Comparison of ENCODE assay signal across 1 cellular context in the genomic region with DNA sequence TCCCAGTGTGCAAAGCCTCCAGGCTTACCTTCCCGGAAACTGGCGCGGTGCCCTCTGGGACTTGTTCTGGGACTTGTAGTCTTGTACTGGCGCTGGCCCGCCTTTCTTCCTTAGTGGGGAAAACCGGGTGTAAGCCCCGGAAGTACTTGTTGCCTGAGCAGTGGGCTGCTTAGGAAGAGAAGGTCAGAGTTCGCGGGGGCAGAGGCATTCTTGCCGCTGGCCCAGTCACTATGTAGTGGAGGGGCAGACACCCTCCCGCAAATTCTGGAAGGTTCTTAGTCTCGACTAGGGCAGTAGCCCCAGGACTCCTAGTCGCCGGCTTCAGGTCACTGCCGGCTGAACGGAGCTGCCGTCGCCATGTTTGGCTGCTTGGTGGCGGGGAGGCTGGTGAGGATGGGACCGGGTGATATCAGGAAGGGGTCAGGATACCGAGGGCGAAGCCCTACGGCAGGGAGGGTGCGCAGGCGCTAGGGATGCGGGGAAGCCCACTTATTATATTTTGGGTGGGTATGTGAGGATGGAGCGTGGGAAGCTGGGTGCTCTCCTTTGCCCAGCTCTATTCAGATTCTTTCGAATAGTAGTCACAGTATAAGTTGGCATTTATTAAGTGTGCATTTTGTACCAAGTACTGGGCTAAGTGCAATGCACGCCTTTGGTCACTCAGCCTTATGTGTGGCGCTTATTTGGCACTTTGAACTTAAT.
TF ChIP-seq lines count a peak whose summit lies in the region.

HIKESHI (plus strand) TSS at position 149 of the 702 bp plus-strand sequence; CDS start at position 358, 209 bp downstream.

TF ChIP-seq in HEK293, 187 proteins besides CTCF, POLR2A, EP300 and RAD21 (continued from another document):
- peak; percentile 31; the same call in 1 of the 2 replicates for TF ChIP-seq ZBTB48 (tag by site-specific recombination; IDR thresholded peaks at IDR 0.05)
- TF ChIP-seq PRDM10 (tag by site-specific recombination; IDR thresholded peaks at IDR 0.05), result no peak; the same call in 1 of the 2 replicates
- peak; percentile 97 for TF ChIP-seq ZNF580 (tag by site-specific recombination; IDR thresholded peaks at IDR 0.05)
- peak; percentile 90 for TF ChIP-seq ZXDB (tag by site-specific recombination; IDR thresholded peaks at IDR 0.05)
- TF ChIP-seq ZNF548 (tag by site-specific recombination; IDR thresholded peaks at IDR 0.05), result no peak
- TF ChIP-seq ZNF791 (tag by site-specific recombination; IDR thresholded peaks at IDR 0.05), result no peak
- no peak for TF ChIP-seq ZNF175 (tag by site-specific recombination; IDR thresholded peaks at IDR 0.05)
- no peak for TF ChIP-seq ZFP3 (tag by site-specific recombination; IDR thresholded peaks at IDR 0.05; ENCODE audit: low read depth)
- TF ChIP-seq ZNF350 (tag by site-specific recombination; IDR thresholded peaks at IDR 0.05), result no peak
- no peak for TF ChIP-seq ZNF48 (tag by site-specific recombination; IDR thresholded peaks at IDR 0.05)
- no peak for TF ChIP-seq ATF2 (tag by site-specific recombination; IDR thresholded peaks at IDR 0.05; ENCODE audit: low read depth)
- TF ChIP-seq, protein P1, sequence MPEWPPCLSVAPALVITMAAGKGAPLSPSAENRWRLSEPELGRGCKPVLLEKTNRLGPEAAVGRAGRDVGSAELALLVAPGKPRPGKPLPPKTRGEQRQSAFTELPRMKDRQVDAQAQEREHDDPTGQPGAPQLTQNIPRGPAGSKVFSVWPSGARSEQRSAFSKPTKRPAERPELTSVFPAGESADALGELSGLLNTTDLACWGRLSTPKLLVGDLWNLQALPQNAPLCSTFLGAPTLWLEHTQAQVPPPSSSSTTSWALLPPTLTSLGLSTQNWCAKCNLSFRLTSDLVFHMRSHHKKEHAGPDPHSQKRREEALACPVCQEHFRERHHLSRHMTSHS (tag by site-specific recombination; IDR thresholded peaks at IDR 0.05), result no peak
- no peak for TF ChIP-seq ZFP69B (tag by site-specific recombination; IDR thresholded peaks at IDR 0.05)
- TF ChIP-seq ZNF529 (tag by site-specific recombination; IDR thresholded peaks at IDR 0.05; ENCODE audit: insufficient replicate concordance), result no peak
- no peak for TF ChIP-seq ZSCAN4 (tag by site-specific recombination; IDR thresholded peaks at IDR 0.05)
- no peak for TF ChIP-seq REPIN1 (tag by site-specific recombination; IDR thresholded peaks at IDR 0.05; ENCODE audit: low read depth)
- no peak for TF ChIP-seq ZNF571 (tag by site-specific recombination; IDR thresholded peaks at IDR 0.05)
- TF ChIP-seq TRIM28 (IDR thresholded peaks at IDR 0.05; ENCODE audit: borderline replicate concordance, low read length), result peak; percentile 71
- TF ChIP-seq ZNF280C (tag by site-specific recombination; IDR thresholded peaks at IDR 0.05), result no peak
- peak; percentile 71; the same call in 1 of the 2 replicates for TF ChIP-seq ZNF639 (tag by site-specific recombination; IDR thresholded peaks at IDR 0.05)
- TF ChIP-seq ZNF354C (tag by site-specific recombination; IDR thresholded peaks at IDR 0.05; ENCODE audit: borderline replicate concordance, low read depth), result no peak
- peak; percentile 68 for TF ChIP-seq KLF16 (tag by site-specific recombination; IDR thresholded peaks at IDR 0.05)
- TF ChIP-seq KLF8 (tag by site-specific recombination; IDR thresholded peaks at IDR 0.05), result peak; percentile 55; the same call in 1 of the 2 replicates
- peak; percentile 67; the same call in 1 of the 2 replicates for TF ChIP-seq ZNF561 (tag by site-specific recombination; IDR thresholded peaks at IDR 0.05; ENCODE audit: borderline replicate concordance)
